9 cellular contexts compared by ENCODE assay signal in genomic region chr19:45526143-45526542, GRCh38. TPM values are rescaled to one million over a fixed set of nuclear protein-coding genes. Genes with fewer than 3 reads are reported as not detected.
A peak's percentile ranks its signal among the peaks of the same experiment; 100 is the strongest.
DNase-seq lines count a peak whose midpoint lies in the region; ATAC-seq and TF ChIP-seq lines count a peak whose summit lies in the region.
"Had no signal": no experiment of that assay in that cellular context is flagged by ENCODE, and none has a peak within 500 bp of the region (broad histone marks: within the 10 kb centered on the region; RNA-seq: fewer than 3 reads in every experiment).

No MANE protein-coding gene starts in this region.

- H3K9me3 ChIP-seq in SJSA1 (replicated peaks) (peaks cover 3% of the 10 kb centered on the region; the same call in 1 of the 2 replicates), gastrocnemius medialis (no peaks in the 10 kb centered on the region)

- peaks cover 66% of the 10 kb centered on the region for H3K36me3 ChIP-seq in SJSA1
- H3K36me3 ChIP-seq in gastrocnemius medialis = peaks cover 0 to 21% of the 10 kb centered on the region in 2 donors

- peak; percentile 32 for ATAC-seq in Right ventricle myocardium inferior
- ATAC-seq in Right ventricle myocardium superior (ENCODE audit: poor library complexity) = peak; percentile 22
- ATAC-seq in gastrocnemius medialis = peak; percentile 9 to 14
- ATAC-seq in HG02884 (IDR thresholded peaks at IDR 0.05; ENCODE audit: unreplicated experiment) = no peak
- ATAC-seq in HG03108 (IDR thresholded peaks at IDR 0.05; ENCODE audit: unreplicated experiment) = no peak

- H3K4me3 ChIP-seq in SJSA1 (no peak overlapping the region), gastrocnemius medialis (no peak overlapping the region)

- intact Hi-C loops in Right ventricle myocardium inferior (cut with DNase I) = loop anchor here (10.0 kb wide), 1 partner anchor 59 kb away; the partner anchor contains the start of gene OPA3
- intact Hi-C loops in cardiac septum (cut with DNase I) = loop anchor here (5.0 kb wide), 1 partner anchor 41 kb away; no protein-coding TSS in a partner anchor
- intact Hi-C loops in Right ventricle myocardium superior (cut with DNase I) = no loop called here
- intact Hi-C loops in gastrocnemius medialis (cut with DNase I; ENCODE audit: low total_unique reads) = no loop called here

- H3K27ac ChIP-seq in SJSA1 = no peak overlapping the region
- H3K27ac ChIP-seq in gastrocnemius medialis = peak overlapping the region in 1 of 4 donors; percentile 37

- no peak for TF ChIP-seq CTCF in gastrocnemius medialis (IDR thresholded peaks at IDR 0.05 in 4 of 5, conservative IDR thresholded peaks at IDR 0.05 in 1 of 5)

- H3K4me1 ChIP-seq in SJSA1 (replicated peaks) = no peaks in the 10 kb centered on the region
- peaks cover 0 to 15% of the 10 kb centered on the region in 2 donors for H3K4me1 ChIP-seq in gastrocnemius medialis

- TF ChIP-seq POLR2A in gastrocnemius medialis (IDR thresholded peaks at IDR 0.05) = no peak

- DNase-seq in Right ventricle myocardium inferior (ENCODE audit: missing footprints) (peak; percentile 81), cardiac septum (ENCODE audit: low spot score) (no peak), SJSA1 (ENCODE audit: low read depth in 1 of 2, low spot score in 2 of 2) (peak; percentile 64 to 79), Right ventricle myocardium superior (peak; percentile 79), gastrocnemius medialis (peak; percentile 42 to 55), SIG-M5 (lab: John Stamatoyannopoulos, UW) (no peak)
- DNase-seq: activated B cell treated with CpG ODN at 0.5 μM for 24 hours had no signal

- H3K27me3 ChIP-seq in SJSA1 (replicated peaks) = no peaks in the 10 kb centered on the region
- H3K27me3 ChIP-seq in gastrocnemius medialis = peaks cover 3 to 17% (median 16%) of the 10 kb centered on the region in 3 donors

- in situ Hi-C loops in gastrocnemius medialis (cut with MboI; ENCODE audit: low sequenced_read_pairs in 4 of 4) = loop anchor here in 2 of 4 donors (10.0 to 25.0 kb wide), 2 partner anchors 109 to 136 kb away; partner anchors contain the start of genes EML2 (in 1 of the 2) and GIPR (in 1 of the 2)

RNA-seq across cellular contexts. Expression of gene VASP, which starts 18.9 kb away (rescaled TPM):
- total RNA-seq in Right ventricle myocardium inferior = 49.0 TPM
- total RNA-seq in cardiac septum = 60.4 TPM
- 115 TPM in 2 replicates for total RNA-seq in SJSA1 (2014; rRNA removed; shearing (Covaris generic))
- total RNA-seq in Right ventricle myocardium superior = 42.9 TPM
- total RNA-seq in gastrocnemius medialis = 10 to 100 TPM; 10.2 to 18.2 (median 16.4) TPM

RNA-seq across cellular contexts. Expression of gene PPM1N, which starts 27.9 kb away (rescaled TPM):
- total RNA-seq in Right ventricle myocardium inferior (0.65 TPM), cardiac septum (0.59 TPM), Right ventricle myocardium superior (0.75 TPM), gastrocnemius medialis (under 1 TPM in 1 of 4 donors, not detected in 3; 0.76 TPM)
- total RNA-seq in SJSA1 (2014; rRNA removed; shearing (Covaris generic)) = 0.29 TPM in 1 of 2 replicates, not detected in the other

RNA-seq across cellular contexts. Expression of gene RTN2, which starts 29.3 kb away (rescaled TPM):
- total RNA-seq in Right ventricle myocardium inferior = 30.6 TPM
- 15.1 TPM for total RNA-seq in cardiac septum
- total RNA-seq in SJSA1 (2014; rRNA removed; shearing (Covaris generic)) = 5.1 and 7.5 TPM in 2 replicates
- total RNA-seq in Right ventricle myocardium superior = 29.9 TPM
- total RNA-seq in gastrocnemius medialis = 100 to 1,000 TPM in 2 of 4 donors, 10 to 100 TPM in 2; 51.8 to 140 (median 101) TPM

RNA-seq across cellular contexts. Expression of gene FOSB, which starts 58.3 kb away (rescaled TPM):
- total RNA-seq in Right ventricle myocardium inferior = 0.32 TPM
- total RNA-seq in cardiac septum = 0.94 TPM
- total RNA-seq in SJSA1 (2014; rRNA removed; shearing (Covaris generic)) = 1.1 TPM in 1 of 2 replicates, not detected in the other
- 0.51 TPM for total RNA-seq in Right ventricle myocardium superior
- 1 to 10 TPM in 2 of 4 donors, under 1 TPM in 1, not detected in 1; 0.17 to 1.8 (median 1.6) TPM for total RNA-seq in gastrocnemius medialis

RNA-seq across cellular contexts. Expression of gene OPA3, which starts 58.5 kb away (rescaled TPM):
- 24.5 TPM for total RNA-seq in Right ventricle myocardium inferior
- total RNA-seq in cardiac septum = 15.3 TPM
- 10.7 and 18.2 TPM in 2 replicates for total RNA-seq in SJSA1 (2014; rRNA removed; shearing (Covaris generic))
- 22.8 TPM for total RNA-seq in Right ventricle myocardium superior
- total RNA-seq in gastrocnemius medialis = 10 to 100 TPM; 14.8 to 32.5 (median 20.3) TPM

Comparison
In these comparisons a context has a peak if more than half of its experiments do, and no peak if none do; other contexts are left out.
1. DNase-seq: peak in Right ventricle myocardium inferior (single experiment), SJSA1 (2 of 2), Right ventricle myocardium superior (single experiment) and gastrocnemius medialis (2 of 2); none in cardiac septum (single experiment) and SIG-M5 (single experiment).
2. intact Hi-C loops: an anchor here in Right ventricle myocardium inferior (10.0 kb wide) and cardiac septum (5.0 kb wide); none called in Right ventricle myocardium superior and gastrocnemius medialis.
3. ATAC-seq: peak in Right ventricle myocardium inferior (single experiment), Right ventricle myocardium superior (single experiment) and gastrocnemius medialis (2 of 2); none in HG02884 (single experiment) and HG03108 (single experiment).